Comparison of ENCODE assay signal across 8 cellular contexts in the genomic region with DNA sequence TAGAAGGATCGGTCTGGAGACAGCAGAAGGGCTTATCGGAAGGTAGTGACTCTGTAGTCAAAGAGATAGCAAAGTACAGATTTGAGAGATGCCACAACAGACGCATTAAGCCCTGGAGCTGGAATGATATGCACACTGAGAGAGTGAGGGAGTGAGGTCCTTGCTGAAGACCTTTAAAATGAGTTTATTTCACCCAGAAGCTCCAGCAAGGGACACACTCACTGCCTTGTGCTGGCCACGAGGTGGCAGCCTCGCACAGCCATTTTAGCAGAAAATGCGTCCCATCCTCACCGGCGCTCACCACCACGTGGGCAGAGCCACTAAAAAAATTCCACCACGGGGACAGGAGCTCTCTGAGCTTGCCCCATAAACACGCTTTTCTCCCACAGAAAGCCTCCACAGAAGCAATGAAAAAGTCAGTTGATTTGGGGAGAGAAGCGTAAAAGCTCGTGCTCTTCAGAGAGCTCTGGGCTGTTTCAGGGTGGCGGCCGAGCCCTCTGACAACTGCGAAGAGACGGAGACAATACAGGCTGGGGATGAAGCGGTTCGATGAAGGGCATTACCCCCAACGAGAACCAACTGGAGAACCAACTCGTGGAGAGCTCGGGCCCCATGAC.
DNase-seq lines count a peak whose midpoint lies in the region; ATAC-seq and TF ChIP-seq lines count a peak whose summit lies in the region.

No MANE protein-coding gene starts in this region.

- no peaks in the 10 kb centered on the region for H3K36me3 ChIP-seq in neural progenitor cell
- H3K36me3 ChIP-seq in testis (ENCODE audit: low read depth, missing control alignments) = no peaks in the 10 kb centered on the region

- peak overlapping the region; percentile 58 for H2AFZ ChIP-seq in neural progenitor cell (replicated peaks)

- DNase-seq in ELF-1 (ENCODE audit: low read depth, low spot score) (peak; percentile 82), RWPE1 (ENCODE audit: low spot score) (no peak), activated gamma-delta T cell (lab: John Stamatoyannopoulos, UW) (peak; percentile 21), fibroblast of villous mesenchyme (ENCODE audit: low read depth) (peak; percentile 94), neural progenitor cell (ENCODE audit: low spot score) (peak; percentile 85), testis (peak; percentile 73)

- peaks cover 10% of the 10 kb centered on the region for H3F3A ChIP-seq in neural progenitor cell (ENCODE audit: low read depth)

- no peak overlapping the region for H3K9ac ChIP-seq in neural progenitor cell

- H3K27ac Mint-ChIP-seq in neural progenitor cell = no peak overlapping the region

- no peaks in the 10 kb centered on the region for H3K79me2 ChIP-seq in neural progenitor cell (ENCODE audit: low read depth)

- peaks cover 69% of the 10 kb centered on the region for H3K4me1 Mint-ChIP-seq in neural progenitor cell

- H3K9me3 ChIP-seq in neural progenitor cell (ENCODE audit: low read depth) (no peaks in the 10 kb centered on the region), testis (no peaks in the 10 kb centered on the region)

- intact Hi-C loops in testis (cut with DNase I; ENCODE audit: low total_unique reads) = loop anchor here (10.0 kb wide), 1 partner anchor 208 kb away; no protein-coding TSS in a partner anchor

- CTCF ChIA-PET in RWPE1 (lab: Yijun Ruan, JAX) = interaction anchor here (0.5 to 1.5 kb wide), 16 partner anchors 9 to 144 kb away, joined by 3 to 15 read pairs (median 4); no protein-coding TSS in a partner anchor

- H3K4me3 ChIP-seq in fibroblast of villous mesenchyme (ENCODE audit: low read depth, low read length) = no peak overlapping the region
- H3K4me3 ChIP-seq in neural progenitor cell = no peak overlapping the region
- H3K4me3 ChIP-seq in testis = no peak overlapping the region

- no peak overlapping the region for H3K4me2 ChIP-seq in neural progenitor cell

- H3K4me3 Mint-ChIP-seq in neural progenitor cell = peak overlapping the region; percentile 25

- POLR2A ChIA-PET in RWPE1 (lab: Yijun Ruan, JAX; ENCODE audit: low non-redundant PET) = no interaction called here

- H3K27me3 ChIP-seq in neural progenitor cell = no peaks in the 10 kb centered on the region
- H3K27me3 ChIP-seq in testis = no peaks in the 10 kb centered on the region

- H3K36me3 Mint-ChIP-seq in neural progenitor cell = peaks cover 2% of the 10 kb centered on the region

- H3K27me3 Mint-ChIP-seq in neural progenitor cell (ENCODE audit: insufficient read depth, low read depth) = peaks cover 14% of the 10 kb centered on the region

- H3K9me3 Mint-ChIP-seq in neural progenitor cell = peaks cover 9% of the 10 kb centered on the region

- TF ChIP-seq CTCF in RWPE1 (conservative IDR thresholded peaks at IDR 0.05; ENCODE audit: low read depth) (peak; percentile 91), fibroblast of villous mesenchyme (IDR thresholded peaks at IDR 0.05; ENCODE audit: insufficient read depth, low read depth, low read length) (peak; percentile 86), neural progenitor cell (IDR thresholded peaks at IDR 0.05) (peak; percentile 88), testis (IDR thresholded peaks at IDR 0.05) (peak; percentile 66 to 83 (median 74))

- ATAC-seq in HG03175 (IDR thresholded peaks at IDR 0.05; ENCODE audit: unreplicated experiment) (peak; percentile 58), HG03442 (IDR thresholded peaks at IDR 0.05; ENCODE audit: unreplicated experiment) (no peak)

- no peaks in the 10 kb centered on the region for H4K20me1 ChIP-seq in neural progenitor cell (ENCODE audit: low read depth)

- no peak for TF ChIP-seq POLR2A in testis (IDR thresholded peaks at IDR 0.05)

- H3K4me1 ChIP-seq in neural progenitor cell = peaks cover 30% of the 10 kb centered on the region
- H3K4me1 ChIP-seq in testis = peaks cover 55% of the 10 kb centered on the region

- WGBS in testis, 2 donors = 53 to 61% methylated on average over 22 of the region's 22 CpGs

- H3K27ac ChIP-seq in RWPE1 (peak overlapping the region; percentile 87), neural progenitor cell (no peak overlapping the region), testis (peak overlapping the region; percentile 31 to 50)
